In genomic region chr1:167365360-167365759, GRCh38 we compare ENCODE assay signal across 30 cellular contexts.
"Had no signal": no experiment of that assay in that cellular context is flagged by ENCODE, and none has a peak within 500 bp of the region (broad histone marks: within the 10 kb centered on the region; RNA-seq: fewer than 3 reads in every experiment).

No MANE protein-coding gene starts in this region.

- H3K4me1 ChIP-seq: ascending aorta, esophagus muscularis mucosa had no signal

- DNase-seq: activated CD4-positive, alpha-beta memory T cell treated with anti-CD3 and anti-CD28 coated beads, Interleukin-2, amount 10 ng/mL, durations not matched to agents 7 days and 5 days; activated CD4-positive, alpha-beta T cell treated with anti-CD3 and anti-CD28 coated beads for 1 hour; activated CD4-positive, alpha-beta T cell treated with anti-CD3 and anti-CD28 coated beads for 4 hours; activated CD4-positive, alpha-beta T cell treated with anti-CD3 and anti-CD28 coated beads, Interleukin-2, amount 10 ng/mL, durations not matched to agents 7 days and 5 days; activated CD4-positive, alpha-beta T cell treated with anti-CD3 and anti-CD28 coated beads, Interleukin-2, amount 50 U/mL, for 4 hours; activated CD8-positive, alpha-beta memory T cell treated with anti-CD3 and anti-CD28 coated beads, Interleukin-2, amount 50 U/mL, for 48 hours; activated gamma-delta T cell; activated naive CD4-positive, alpha-beta T cell; activated naive CD4-positive, alpha-beta T cell treated with anti-CD3 and anti-CD28 coated beads, Interleukin-2, amount 10 ng/mL, durations not matched to agents 7 days and 5 days; activated naive CD8-positive, alpha-beta T cell treated with anti-CD3 and anti-CD28 coated beads, Interleukin-2, amount 10 ng/mL, durations not matched to agents 7 days and 5 days; activated T-cell treated with anti-CD3 and anti-CD28 coated beads for 4 hours; activated T-cell treated with anti-CD3 and anti-CD28 coated beads, Interleukin-2, amount 50 U/mL, for 24 hours; activated T-cell treated with anti-CD3 and anti-CD28 coated beads, Interleukin-2, amount 50 U/mL, for 72 hours; dorsolateral prefrontal cortex; effector memory CD4-positive, alpha-beta T cell; foreskin keratinocyte; gastrocnemius medialis; glutamatergic neuron; heart left ventricle; T-helper 17 cell; T1000 had no signal

- H3K9me3 Mint-ChIP-seq: activated CD4-positive, alpha-beta memory T cell treated with anti-CD3 and anti-CD28 coated beads, Interleukin-2, amount 10 ng/mL, durations not matched to agents 7 days and 5 days; activated CD4-positive, alpha-beta T cell treated with anti-CD3 and anti-CD28 coated beads, Interleukin-2, amount 10 ng/mL, durations not matched to agents 7 days and 5 days; activated naive CD4-positive, alpha-beta T cell treated with anti-CD3 and anti-CD28 coated beads, Interleukin-2, amount 10 ng/mL, durations not matched to agents 7 days and 5 days; activated naive CD4-positive, alpha-beta T cell treated with anti-CD3 and anti-CD28 coated beads, Interleukin-2, amount 50 U/mL, for 72 hours; activated naive CD8-positive, alpha-beta T cell treated with anti-CD3 and anti-CD28 coated beads, Interleukin-2, amount 10 ng/mL, durations not matched to agents 7 days and 5 days; activated T-cell treated with anti-CD3 and anti-CD28 coated beads, Interleukin-2, amount 50 U/mL, for 24 hours; activated T-cell treated with anti-CD3 and anti-CD28 coated beads, Interleukin-2, amount 50 U/mL, for 72 hours; central memory CD8-positive, alpha-beta T cell; dendritic cell treated with granulocyte-macrophage colony-stimulating factor and Interleukin-4, amounts not matched to agents 40 ng/mL and 50 ng/mL, for 4 days; T-helper 2 cell treated with Interferon-gamma antibody and Interleukin-4, amounts not matched to agents 5 μg/mL and 100 μg/mL, for 36 hours had no signal

- FAIRE-seq: bronchial epithelial cell had no signal

- H3K4me3 ChIP-seq: ascending aorta, coronary artery, dorsolateral prefrontal cortex, esophagus muscularis mucosa, gastrocnemius medialis, heart left ventricle had no signal

- H3K27me3 ChIP-seq: ascending aorta, dorsolateral prefrontal cortex, esophagus muscularis mucosa, foreskin keratinocyte, gastrocnemius medialis, heart left ventricle had no signal

- H3K4me3 Mint-ChIP-seq: activated CD4-positive, alpha-beta memory T cell treated with anti-CD3 and anti-CD28 coated beads, Interleukin-2, amount 10 ng/mL, durations not matched to agents 7 days and 5 days; activated CD4-positive, alpha-beta T cell treated with anti-CD3 and anti-CD28 coated beads, Interleukin-2, amount 10 ng/mL, durations not matched to agents 7 days and 5 days; activated naive CD4-positive, alpha-beta T cell treated with anti-CD3 and anti-CD28 coated beads, Interleukin-2, amount 10 ng/mL, durations not matched to agents 7 days and 5 days; activated naive CD8-positive, alpha-beta T cell treated with anti-CD3 and anti-CD28 coated beads, Interleukin-2, amount 10 ng/mL, durations not matched to agents 7 days and 5 days; activated T-cell treated with anti-CD3 and anti-CD28 coated beads, Interleukin-2, amount 50 U/mL, for 24 hours; activated T-cell treated with anti-CD3 and anti-CD28 coated beads, Interleukin-2, amount 50 U/mL, for 72 hours; central memory CD8-positive, alpha-beta T cell; dendritic cell treated with granulocyte-macrophage colony-stimulating factor and Interleukin-4, amounts not matched to agents 40 ng/mL and 50 ng/mL, for 4 days; T-helper 17 cell; T-helper 2 cell treated with Interferon-gamma antibody and Interleukin-4, amounts not matched to agents 5 μg/mL and 100 μg/mL, for 36 hours had no signal

- H3K27ac Mint-ChIP-seq: activated CD4-positive, alpha-beta memory T cell treated with anti-CD3 and anti-CD28 coated beads, Interleukin-2, amount 10 ng/mL, durations not matched to agents 7 days and 5 days; activated CD4-positive, alpha-beta T cell treated with anti-CD3 and anti-CD28 coated beads, Interleukin-2, amount 10 ng/mL, durations not matched to agents 7 days and 5 days; activated naive CD4-positive, alpha-beta T cell treated with anti-CD3 and anti-CD28 coated beads, Interleukin-2, amount 10 ng/mL, durations not matched to agents 7 days and 5 days; activated naive CD4-positive, alpha-beta T cell treated with anti-CD3 and anti-CD28 coated beads, Interleukin-2, amount 50 U/mL, for 72 hours; activated naive CD8-positive, alpha-beta T cell treated with anti-CD3 and anti-CD28 coated beads, Interleukin-2, amount 10 ng/mL, durations not matched to agents 7 days and 5 days; activated T-cell treated with anti-CD3 and anti-CD28 coated beads, Interleukin-2, amount 50 U/mL, for 24 hours; activated T-cell treated with anti-CD3 and anti-CD28 coated beads, Interleukin-2, amount 50 U/mL, for 72 hours; dendritic cell treated with granulocyte-macrophage colony-stimulating factor and Interleukin-4, amounts not matched to agents 40 ng/mL and 50 ng/mL, for 4 days; T-helper 17 cell; T-helper 2 cell treated with Interferon-gamma antibody and Interleukin-4, amounts not matched to agents 5 μg/mL and 100 μg/mL, for 36 hours had no signal

- H3K27me3 Mint-ChIP-seq: activated CD4-positive, alpha-beta memory T cell treated with anti-CD3 and anti-CD28 coated beads, Interleukin-2, amount 10 ng/mL, durations not matched to agents 7 days and 5 days; activated CD4-positive, alpha-beta T cell treated with anti-CD3 and anti-CD28 coated beads, Interleukin-2, amount 10 ng/mL, durations not matched to agents 7 days and 5 days; activated naive CD4-positive, alpha-beta T cell treated with anti-CD3 and anti-CD28 coated beads, Interleukin-2, amount 10 ng/mL, durations not matched to agents 7 days and 5 days; activated naive CD8-positive, alpha-beta T cell treated with anti-CD3 and anti-CD28 coated beads, Interleukin-2, amount 10 ng/mL, durations not matched to agents 7 days and 5 days; activated T-cell treated with anti-CD3 and anti-CD28 coated beads, Interleukin-2, amount 50 U/mL, for 24 hours; brain; central memory CD8-positive, alpha-beta T cell; dendritic cell treated with granulocyte-macrophage colony-stimulating factor and Interleukin-4, amounts not matched to agents 40 ng/mL and 50 ng/mL, for 4 days; T-helper 17 cell had no signal

- H3K36me3 Mint-ChIP-seq: activated naive CD4-positive, alpha-beta T cell treated with anti-CD3 and anti-CD28 coated beads, Interleukin-2, amount 50 U/mL, for 72 hours had no signal

- H3K36me3 ChIP-seq: ascending aorta, gastrocnemius medialis had no signal

- H3K27ac ChIP-seq: ascending aorta, coronary artery, dorsolateral prefrontal cortex, esophagus muscularis mucosa, foreskin keratinocyte, gastrocnemius medialis, heart left ventricle had no signal

- ATAC-seq: activated naive CD4-positive, alpha-beta T cell treated with anti-CD3 and anti-CD28 coated beads, Interleukin-2, amount 50 U/mL, for 72 hours; activated T-cell treated with anti-CD3 and anti-CD28 coated beads, Interleukin-2, amount 50 U/mL, for 72 hours; foreskin keratinocyte; gastrocnemius medialis; heart left ventricle; T-helper 17 cell had no signal

- H3K9me3 ChIP-seq: ascending aorta, esophagus muscularis mucosa, gastrocnemius medialis, heart left ventricle had no signal

- H3K4me1 Mint-ChIP-seq: activated CD4-positive, alpha-beta memory T cell treated with anti-CD3 and anti-CD28 coated beads, Interleukin-2, amount 10 ng/mL, durations not matched to agents 7 days and 5 days; activated CD4-positive, alpha-beta T cell treated with anti-CD3 and anti-CD28 coated beads, Interleukin-2, amount 10 ng/mL, durations not matched to agents 7 days and 5 days; activated naive CD4-positive, alpha-beta T cell treated with anti-CD3 and anti-CD28 coated beads, Interleukin-2, amount 10 ng/mL, durations not matched to agents 7 days and 5 days had no signal
